ENCODE assay signal across 22 cellular contexts in the genomic region with DNA sequence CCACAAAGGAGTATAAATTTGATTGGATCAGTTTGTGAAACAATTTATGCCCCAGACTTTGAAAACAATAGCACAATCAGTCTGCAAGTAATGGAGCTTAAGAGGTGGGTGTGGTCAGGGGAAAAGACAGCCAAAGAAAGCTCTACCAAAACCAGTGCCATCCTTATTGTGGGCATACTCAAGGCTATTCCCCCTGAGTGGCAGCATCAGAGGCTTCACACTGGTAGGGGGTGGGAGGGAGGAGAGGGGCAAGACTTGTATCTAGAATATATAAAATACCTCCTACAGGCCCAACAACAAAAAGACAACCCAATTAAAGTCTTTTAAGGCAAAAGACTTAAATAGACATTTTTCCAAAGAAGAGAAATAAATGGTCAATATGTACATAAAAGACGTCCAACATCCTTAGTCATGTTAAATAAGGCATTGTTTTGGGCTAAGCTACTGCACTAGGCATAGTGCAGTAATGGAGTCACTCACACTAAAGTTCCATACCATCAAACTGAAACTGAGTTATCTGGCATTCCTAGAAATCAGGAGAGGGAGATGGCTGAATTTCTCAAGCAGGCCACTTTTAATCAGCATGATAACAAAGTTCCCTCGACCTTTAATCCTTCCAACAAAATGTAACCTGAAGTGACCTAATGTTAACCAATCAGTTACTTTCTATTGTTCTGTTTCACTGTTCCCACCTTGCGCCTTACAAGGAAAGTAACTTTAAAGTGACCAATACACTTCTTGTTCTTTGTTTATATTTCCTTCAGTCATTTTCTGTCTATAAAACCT. TPM values are rescaled to one million over a fixed set of nuclear protein-coding genes. Genes with fewer than 3 reads are reported as not detected.
DNase-seq lines count a peak whose midpoint lies in the region; ATAC-seq and TF ChIP-seq lines count a peak whose summit lies in the region.
"Had no signal": no experiment of that assay in that cellular context is flagged by ENCODE, and none has a peak within 500 bp of the region (broad histone marks: within the 10 kb centered on the region; RNA-seq: fewer than 3 reads in every experiment).

No MANE protein-coding gene starts in this region.

- H3K4me3 ChIP-seq in cardiac muscle cell (no peak overlapping the region), iPS-15b (ENCODE audit: low read depth, low read length) (peak overlapping the region; percentile 1), mucosa of descending colon (no peak overlapping the region), tibial artery (no peak overlapping the region)
- H3K4me3 ChIP-seq: GM23248, prostate gland had no signal

- H3K9ac ChIP-seq in iPS-15b (ENCODE audit: low read depth, low read length): no peak overlapping the region
- H3K9ac ChIP-seq: GM23248, SK-N-SH had no signal

- H3K4me1 ChIP-seq in cardiac muscle cell (ENCODE audit: low read depth): peaks cover 21% of the 10 kb centered on the region
- H3K4me1 ChIP-seq in iPS-15b (ENCODE audit: control insufficient read depth, insufficient read depth, low read length): peaks cover 24% of the 10 kb centered on the region
- H3K4me1 ChIP-seq in mucosa of descending colon (ENCODE audit: low read depth): no peaks in the 10 kb centered on the region
- H3K4me1 ChIP-seq in tibial artery: no peaks in the 10 kb centered on the region
- H3K4me1 ChIP-seq: prostate gland had no signal

- no peak for TF ChIP-seq CTCF in cardiac muscle cell (IDR thresholded peaks at IDR 0.05; ENCODE audit: low read depth, low read length)
- TF ChIP-seq CTCF in mucosa of descending colon (IDR thresholded peaks at IDR 0.05): no peak
- no peak for TF ChIP-seq CTCF in tibial artery (IDR thresholded peaks at IDR 0.05)

- ATAC-seq in left ventricle myocardium superior (no peak), mucosa of descending colon (peak; percentile 75), HG02852 (IDR thresholded peaks at IDR 0.05; ENCODE audit: unreplicated experiment) (no peak)

- H3K27ac ChIP-seq in cardiac muscle cell: peak overlapping the region; percentile 59
- H3K27ac ChIP-seq in tibial artery: no peak overlapping the region
- H3K27ac ChIP-seq: GM23248, neutrophil, prostate gland had no signal

- intact Hi-C loops in left ventricle myocardium superior (cut with micrococcal nuclease): no loop called here
- intact Hi-C loops in mucosa of descending colon (cut with DNase I, micrococcal nuclease): no loop called here
- intact Hi-C loops in tibial artery (cut with DNase I; ENCODE audit: low total_unique reads): loop anchor here (5.0 kb wide), 1 partner anchor 403 kb away; no protein-coding TSS in a partner anchor

- DNase-seq in cardiac muscle cell (ENCODE audit: low read depth in 1 of 2, low spot score in 1 of 2) (peak in 1 of 2 donors; percentile 17), left ventricle myocardium superior (no peak), mucosa of descending colon (no peak), tibial artery (no peak), hepatic stellate cell (ENCODE audit: low spot score) (no peak)
- DNase-seq in effector CD4-positive, alpha-beta T cell: no peak
- DNase-seq: activated gamma-delta T cell; activated naive CD8-positive, alpha-beta T cell treated with anti-CD3 and anti-CD28 coated beads, Interleukin-2, amount 10 ng/mL, durations not matched to agents 7 days and 5 days; activated T-cell treated with anti-CD3 and anti-CD28 coated beads for 4 hours; CD4-positive, CD25-positive, alpha-beta regulatory T cell; dermis blood vessel endothelial cell; EL; GM23248; KG1; MM.1S; NCI-H1436; SK-N-SH; T-helper 2 cell had no signal

- no peaks in the 10 kb centered on the region for H3K36me3 ChIP-seq in cardiac muscle cell
- no peaks in the 10 kb centered on the region for H3K36me3 ChIP-seq in iPS-15b (ENCODE audit: control insufficient read depth, insufficient read depth, low read length)
- H3K36me3 ChIP-seq in mucosa of descending colon (ENCODE audit: low read depth): no peaks in the 10 kb centered on the region
- H3K36me3 ChIP-seq in tibial artery: peaks cover 0 to 4% (median 0%) of the 10 kb centered on the region in 3 donors
- H3K36me3 ChIP-seq: neutrophil, prostate gland had no signal

- H3K9me3 ChIP-seq in cardiac muscle cell (ENCODE audit: low read depth) (no peaks in the 10 kb centered on the region), iPS-15b (ENCODE audit: control insufficient read depth, insufficient read depth, low read length) (no peaks in the 10 kb centered on the region), mucosa of descending colon (no peaks in the 10 kb centered on the region), tibial artery (no peaks in the 10 kb centered on the region)
- H3K9me3 ChIP-seq: neutrophil, prostate gland, SK-N-SH had no signal

- H3K27me3 ChIP-seq in cardiac muscle cell (no peaks in the 10 kb centered on the region), iPS-15b (ENCODE audit: control insufficient read depth, insufficient read depth, low read length) (no peaks in the 10 kb centered on the region), tibial artery (no peaks in the 10 kb centered on the region)
- H3K27me3 ChIP-seq: neutrophil had no signal

RNA-seq across cellular contexts. Expression of a gene that starts 24.8 kb away (rescaled TPM):
- 22.2 and 27.2 TPM in 2 replicates for total RNA-seq in cardiac muscle cell
- 40.5 and 45.6 TPM in 2 replicates for polyA plus RNA-seq in cardiac muscle cell
- 16.2 TPM for total RNA-seq in left ventricle myocardium superior
- total RNA-seq in mucosa of descending colon: 10 to 100 TPM; 13.1 to 14.0 (median 13.2) TPM
